ENCODE assay signal across 8 cellular contexts in the genomic region with DNA sequence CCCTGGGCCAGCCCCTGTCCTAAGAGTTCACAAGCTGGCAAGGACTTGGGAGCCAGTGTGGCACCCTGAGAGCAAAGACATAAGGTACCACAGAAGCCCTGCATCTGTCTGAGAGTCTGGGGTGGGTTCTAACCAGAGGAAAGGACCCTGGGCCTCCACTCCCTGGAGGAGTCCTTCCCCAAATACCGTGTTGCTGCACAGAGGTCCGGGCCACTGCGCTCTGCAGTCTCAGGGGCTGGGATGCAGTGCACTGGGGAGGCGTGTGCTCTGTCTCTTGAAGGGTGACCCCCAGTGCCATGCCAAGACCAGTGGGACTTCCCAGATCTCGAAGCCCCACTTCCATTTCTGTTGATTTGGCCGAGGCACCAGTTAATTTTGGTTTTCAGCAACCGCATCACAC. TPM values are rescaled to one million over a fixed set of nuclear protein-coding genes. Genes with fewer than 3 reads are reported as not detected.
DNase-seq lines count a peak whose midpoint lies in the region; ATAC-seq and TF ChIP-seq lines count a peak whose summit lies in the region.
"Had no signal": no experiment of that assay in that cellular context is flagged by ENCODE, and none has a peak within 500 bp of the region (broad histone marks: within the 10 kb centered on the region; RNA-seq: fewer than 3 reads in every experiment).

No MANE protein-coding gene starts in this region.

- H3K4me1 ChIP-seq in CD4-positive, alpha-beta memory T cell (ENCODE audit: insufficient read depth, low read length): peaks cover 73% of the 10 kb centered on the region
- H3K4me1 ChIP-seq in naive thymus-derived CD4-positive, alpha-beta T cell (ENCODE audit: control insufficient read depth in 2 of 2, insufficient read depth in 2 of 2, low read length in 2 of 2): peaks cover 53 to 74% of the 10 kb centered on the region in 2 donors
- peaks cover 14% of the 10 kb centered on the region for H3K4me1 ChIP-seq in mesendoderm (ENCODE audit: control insufficient read depth, low read depth, low read length)

- H3K27me3 Mint-ChIP-seq in CD4-positive, alpha-beta memory T cell: no peaks in the 10 kb centered on the region
- no peaks in the 10 kb centered on the region for H3K27me3 Mint-ChIP-seq in activated CD8-positive, alpha-beta T cell treated with anti-CD3 and anti-CD28 coated beads for 36 hours
- H3K27me3 Mint-ChIP-seq in naive thymus-derived CD4-positive, alpha-beta T cell: no peaks in the 10 kb centered on the region

- no peak overlapping the region for H3K18ac ChIP-seq in mesendoderm (ENCODE audit: low read length)

- H2BK5ac ChIP-seq in mesendoderm (ENCODE audit: low read length): no peak overlapping the region

- H3K79me2 ChIP-seq in mesendoderm (ENCODE audit: control insufficient read depth, insufficient read depth, low read length): no peaks in the 10 kb centered on the region

- H3K27ac ChIP-seq in CD4-positive, alpha-beta memory T cell (ENCODE audit: low read depth, low read length): peak overlapping the region; percentile 72
- peak overlapping the region; percentile 71 for H3K27ac ChIP-seq in naive thymus-derived CD4-positive, alpha-beta T cell (ENCODE audit: low read depth, low read length)
- no peak overlapping the region for H3K27ac ChIP-seq in mesendoderm (ENCODE audit: low read depth, low read length)

- H3K36me3 ChIP-seq in CD4-positive, alpha-beta memory T cell (ENCODE audit: insufficient read depth, low read length): peaks cover 4% of the 10 kb centered on the region
- H3K36me3 ChIP-seq in naive thymus-derived CD4-positive, alpha-beta T cell (ENCODE audit: control insufficient read depth in 2 of 3, insufficient read depth in 3 of 3, low read length in 3 of 3): peaks cover 0 to 31% (median 0%) of the 10 kb centered on the region in 3 experiments
- no peaks in the 10 kb centered on the region for H3K36me3 ChIP-seq in mesendoderm (ENCODE audit: control insufficient read depth, insufficient read depth, low read length)

- CTCF ChIA-PET in CD4-positive, alpha-beta memory T cell (lab: Charles Lee; ENCODE audit: partially characterized antibody): interaction anchor here (1.0 to 22.8 kb wide), 5 partner anchors 5 to 45 kb away, joined by 4 to 558 read pairs (median 493); a partner anchor contains a TSS
- CTCF ChIA-PET in activated CD8-positive, alpha-beta T cell treated with anti-CD3 and anti-CD28 coated beads for 36 hours (lab: Charles Lee): interaction anchor here (0.8 to 68.1 kb wide), 4 partner anchors 10 to 228 kb away, joined by 3 to 1770 read pairs (median 887); a partner anchor contains a TSS
- CTCF ChIA-PET in naive thymus-derived CD4-positive, alpha-beta T cell (lab: Charles Lee): interaction anchor here (13.6 to 20.3 kb wide), 3 partner anchors 5 to 45 kb away, joined by 254 to 292 read pairs (median 292); a partner anchor contains a TSS

- no peak for TF ChIP-seq CTCF in activated CD8-positive, alpha-beta T cell treated with anti-CD3 and anti-CD28 coated beads for 36 hours (IDR thresholded peaks at IDR 0.05)
- TF ChIP-seq CTCF in omental fat pad (IDR thresholded peaks at IDR 0.05): no peak

- peaks cover 0 to 23% of the 10 kb centered on the region in 2 donors for H3K36me3 Mint-ChIP-seq in CD4-positive, alpha-beta memory T cell
- peaks cover 4% of the 10 kb centered on the region for H3K36me3 Mint-ChIP-seq in activated CD8-positive, alpha-beta T cell treated with anti-CD3 and anti-CD28 coated beads for 36 hours (ENCODE audit: low read depth)
- peaks cover 0 to 4% (median 0%) of the 10 kb centered on the region in 5 donors for H3K36me3 Mint-ChIP-seq in naive thymus-derived CD4-positive, alpha-beta T cell

- no peak for DNase-seq in CD4-positive, alpha-beta memory T cell
- no peak for DNase-seq in activated CD8-positive, alpha-beta T cell treated with anti-CD3 and anti-CD28 coated beads for 36 hours
- DNase-seq in naive thymus-derived CD4-positive, alpha-beta T cell: no peak
- DNase-seq in SKM-1 treated with dmso at 0.1 percent for 144 hours (lab: John Stamatoyannopoulos, UW; ENCODE audit: unreplicated experiment): no peak
- no peak for DNase-seq in mesendoderm
- no peak for DNase-seq in omental fat pad (ENCODE audit: low spot score)
- DNase-seq: DMS 273 treated with DMSO at 0.1 percent for 48 hours, NCI-H2081 treated with DMSO at 0.1 percent for 48 hours had no signal

- H3K9ac ChIP-seq in mesendoderm (ENCODE audit: low read length): no peak overlapping the region

- no peak overlapping the region for H3K4me3 ChIP-seq in CD4-positive, alpha-beta memory T cell (ENCODE audit: low read length in 2 of 2)
- no peak overlapping the region for H3K4me3 ChIP-seq in naive thymus-derived CD4-positive, alpha-beta T cell (ENCODE audit: low read length)
- no peak overlapping the region for H3K4me3 ChIP-seq in mesendoderm (ENCODE audit: low read length)

- H3K27ac Mint-ChIP-seq in CD4-positive, alpha-beta memory T cell: peak overlapping the region in 6 of 7 donors; percentile 74 to 98 (median 95)
- H3K27ac Mint-ChIP-seq in activated CD8-positive, alpha-beta T cell treated with anti-CD3 and anti-CD28 coated beads for 36 hours: peak overlapping the region; percentile 88
- H3K27ac Mint-ChIP-seq in naive thymus-derived CD4-positive, alpha-beta T cell: peak overlapping the region; percentile 30 to 94 (median 90)

- WGBS in mesendoderm (ENCODE audit: extremely low coverage, insufficient coverage, low lambda C conversion rate): no CpG with 5 or more reads among the region's 7 CpGs

- no peak overlapping the region for H3K56ac ChIP-seq in mesendoderm (ENCODE audit: low read length)

- no peak overlapping the region for H4K8ac ChIP-seq in mesendoderm (ENCODE audit: low read depth, low read length)

- H3K23ac ChIP-seq in mesendoderm (ENCODE audit: low read length): no peak overlapping the region

- H3K4me1 Mint-ChIP-seq in CD4-positive, alpha-beta memory T cell: peaks cover 40 to 79% (median 57%) of the 10 kb centered on the region in 4 donors
- peaks cover 75% of the 10 kb centered on the region for H3K4me1 Mint-ChIP-seq in activated CD8-positive, alpha-beta T cell treated with anti-CD3 and anti-CD28 coated beads for 36 hours (ENCODE audit: low read depth)
- peaks cover 22 to 66% (median 63%) of the 10 kb centered on the region in 7 donors for H3K4me1 Mint-ChIP-seq in naive thymus-derived CD4-positive, alpha-beta T cell

- no peaks in the 10 kb centered on the region for H3K9me3 ChIP-seq in CD4-positive, alpha-beta memory T cell (ENCODE audit: control insufficient read depth in 1 of 2, low read length in 2 of 2)
- no peaks in the 10 kb centered on the region for H3K9me3 ChIP-seq in naive thymus-derived CD4-positive, alpha-beta T cell (ENCODE audit: control insufficient read depth in 2 of 3, low read length in 3 of 3)

- no peak overlapping the region for H3K4me2 ChIP-seq in mesendoderm (ENCODE audit: low read length)

- intact Hi-C loops in CD4-positive, alpha-beta memory T cell (cut with micrococcal nuclease): loop anchor here (10.0 kb wide), 1 partner anchor 210 kb away; a partner anchor contains a TSS
- intact Hi-C loops in activated CD8-positive, alpha-beta T cell treated with anti-CD3 and anti-CD28 coated beads for 36 hours (cut with micrococcal nuclease): loop anchor here (5.0 kb wide), 1 partner anchor 42 kb away; a partner anchor contains a TSS
- intact Hi-C loops in naive thymus-derived CD4-positive, alpha-beta T cell (cut with micrococcal nuclease): loop anchor here in 1 of 2 donors (5.0 kb wide), 1 partner anchor 112 kb away; no protein-coding TSS in a partner anchor

- no peak overlapping the region for H4K5ac ChIP-seq in mesendoderm (ENCODE audit: low read length)

- H2BK120ac ChIP-seq in mesendoderm (ENCODE audit: low read depth, low read length): no peak overlapping the region

- H3K9me3 Mint-ChIP-seq in CD4-positive, alpha-beta memory T cell: no peaks in the 10 kb centered on the region
- H3K9me3 Mint-ChIP-seq in activated CD8-positive, alpha-beta T cell treated with anti-CD3 and anti-CD28 coated beads for 36 hours: no peaks in the 10 kb centered on the region
- no peaks in the 10 kb centered on the region for H3K9me3 Mint-ChIP-seq in naive thymus-derived CD4-positive, alpha-beta T cell

- H3K4ac ChIP-seq in mesendoderm (ENCODE audit: low read depth, low read length): no peak overlapping the region

- no peak overlapping the region for H2BK15ac ChIP-seq in mesendoderm (replicated peaks; ENCODE audit: low read depth)

- no peaks in the 10 kb centered on the region for H3K27me3 ChIP-seq in CD4-positive, alpha-beta memory T cell (ENCODE audit: insufficient read depth, low read length)
- H3K27me3 ChIP-seq in naive thymus-derived CD4-positive, alpha-beta T cell (ENCODE audit: control insufficient read depth in 2 of 2, insufficient read depth in 2 of 2, low read length in 2 of 2): no peaks in the 10 kb centered on the region
- no peaks in the 10 kb centered on the region for H3K27me3 ChIP-seq in mesendoderm (ENCODE audit: insufficient read depth, low read length, poor library complexity)

- H2AK5ac ChIP-seq in mesendoderm (ENCODE audit: low read length): no peak overlapping the region

- peak overlapping the region in 5 of 8 donors; percentile 38 to 95 (median 79) for H3K4me3 Mint-ChIP-seq in CD4-positive, alpha-beta memory T cell
- H3K4me3 Mint-ChIP-seq in activated CD8-positive, alpha-beta T cell treated with anti-CD3 and anti-CD28 coated beads for 36 hours: peak overlapping the region; percentile 69
- peak overlapping the region in 3 of 10 donors; percentile 71 to 79 (median 77) for H3K4me3 Mint-ChIP-seq in naive thymus-derived CD4-positive, alpha-beta T cell

- H3K79me1 ChIP-seq in mesendoderm (ENCODE audit: low read length): no peaks in the 10 kb centered on the region

- ATAC-seq in activated CD8-positive, alpha-beta T cell treated with anti-CD3 and anti-CD28 coated beads for 36 hours: no peak
- no peak for ATAC-seq in naive thymus-derived CD4-positive, alpha-beta T cell
- ATAC-seq in omental fat pad (ENCODE audit: low FRiP score): no peak

- POLR2A ChIA-PET in CD4-positive, alpha-beta memory T cell (lab: Charles Lee; ENCODE audit: partially characterized antibody): interaction anchor here (0.9 to 12.8 kb wide), 5 partner anchors 5 to 46 kb away, joined by 3 to 247 read pairs (median 47); a partner anchor contains a TSS
- POLR2A ChIA-PET in activated CD8-positive, alpha-beta T cell treated with anti-CD3 and anti-CD28 coated beads for 36 hours (lab: Charles Lee): interaction anchor here (0.9 to 3.8 kb wide), 6 partner anchors 8 to 43 kb away, joined by 3 to 26 read pairs (median 6); a partner anchor contains a TSS
- POLR2A ChIA-PET in naive thymus-derived CD4-positive, alpha-beta T cell (lab: Charles Lee): interaction anchor here (1.2 to 10.0 kb wide), 6 partner anchors 9 to 46 kb away, joined by 3 to 135 read pairs (median 27); a partner anchor contains a TSS

RNA-seq across cellular contexts. Expression of a gene that starts 4.3 kb away (rescaled TPM):
- total RNA-seq in CD4-positive, alpha-beta memory T cell: 10 to 100 TPM; 84.0 to 89.2 TPM
- 10 to 100 TPM; 17.6 to 30.3 TPM for polyA plus RNA-seq in CD4-positive, alpha-beta memory T cell
- total RNA-seq in activated CD8-positive, alpha-beta T cell treated with anti-CD3 and anti-CD28 coated beads for 36 hours: 100 to 1,000 TPM; 122 to 128 TPM
- 100 to 1,000 TPM in 2 of 5 experiments, 10 to 100 TPM in 3; 66.4 to 157 (median 89.2) TPM for total RNA-seq in naive thymus-derived CD4-positive, alpha-beta T cell
- polyA plus RNA-seq in naive thymus-derived CD4-positive, alpha-beta T cell: 10 to 100 TPM; 12.9 to 23.0 TPM
- 19.3 TPM for polyA plus RNA-seq in mesendoderm (2013, experiment 1 of 2)
- polyA plus RNA-seq in mesendoderm (2013, experiment 2 of 2): 19.6 TPM
- 10 to 100 TPM in 1 of 4 donors, 1 to 10 TPM in 3; 3.6 to 11.5 (median 8.2) TPM for total RNA-seq in omental fat pad

RNA-seq across cellular contexts. Expression of a gene that starts 23.4 kb away (rescaled TPM):
- 1 to 10 TPM; 7.3 to 9.8 TPM for total RNA-seq in CD4-positive, alpha-beta memory T cell
- polyA plus RNA-seq in CD4-positive, alpha-beta memory T cell: 1 to 10 TPM in 1 of 2 donors, under 1 TPM in 1; 0.38 to 7.1 TPM
- total RNA-seq in activated CD8-positive, alpha-beta T cell treated with anti-CD3 and anti-CD28 coated beads for 36 hours: 10 to 100 TPM; 51.3 to 51.5 TPM
- total RNA-seq in naive thymus-derived CD4-positive, alpha-beta T cell: 10 to 100 TPM in 1 of 5 experiments, 1 to 10 TPM in 4; 3.9 to 27.4 (median 7.5) TPM
- polyA plus RNA-seq in naive thymus-derived CD4-positive, alpha-beta T cell: 1 to 10 TPM; 1.9 to 3.6 TPM
- polyA plus RNA-seq in mesendoderm (2013, experiment 1 of 2): 20.0 TPM
- 20.2 TPM for polyA plus RNA-seq in mesendoderm (2013, experiment 2 of 2)
- total RNA-seq in omental fat pad: 1 to 10 TPM; 3.8 to 5.4 (median 4.3) TPM

RNA-seq across cellular contexts. Expression of a gene that starts 26.5 kb away (rescaled TPM):
- total RNA-seq in CD4-positive, alpha-beta memory T cell: 100 to 1,000 TPM; 108 to 109 TPM
- polyA plus RNA-seq in CD4-positive, alpha-beta memory T cell: 10 to 100 TPM; 16.3 to 26.7 TPM
- total RNA-seq in activated CD8-positive, alpha-beta T cell treated with anti-CD3 and anti-CD28 coated beads for 36 hours: 10 to 100 TPM; 59.7 to 62.8 TPM
- 100 to 1,000 TPM in 3 of 5 experiments, 10 to 100 TPM in 2; 64.2 to 124 (median 102) TPM for total RNA-seq in naive thymus-derived CD4-positive, alpha-beta T cell
- 10 to 100 TPM; 20.8 to 22.3 TPM for polyA plus RNA-seq in naive thymus-derived CD4-positive, alpha-beta T cell
- 23.0 TPM for polyA plus RNA-seq in mesendoderm (2013, experiment 1 of 2)
- polyA plus RNA-seq in mesendoderm (2013, experiment 2 of 2): 23.5 TPM
- total RNA-seq in omental fat pad: 10 to 100 TPM; 28.7 to 50.7 (median 33.9) TPM

RNA-seq across cellular contexts. Expression of a gene that starts 40.3 kb away (rescaled TPM):
- total RNA-seq in CD4-positive, alpha-beta memory T cell: 10 to 100 TPM; 64.8 to 68.7 TPM
- polyA plus RNA-seq in CD4-positive, alpha-beta memory T cell: 100 to 1,000 TPM; 315 to 358 TPM
- 100 to 1,000 TPM; 247 to 261 TPM for total RNA-seq in activated CD8-positive, alpha-beta T cell treated with anti-CD3 and anti-CD28 coated beads for 36 hours
- 100 to 1,000 TPM in 2 of 5 experiments, 10 to 100 TPM in 3; 23.6 to 969 (median 54.4) TPM for total RNA-seq in naive thymus-derived CD4-positive, alpha-beta T cell
- 10 to 100 TPM; 22.9 to 30.5 TPM for polyA plus RNA-seq in naive thymus-derived CD4-positive, alpha-beta T cell
- 18.5 TPM for polyA plus RNA-seq in mesendoderm (2013, experiment 1 of 2)
- 18.7 TPM for polyA plus RNA-seq in mesendoderm (2013, experiment 2 of 2)
- total RNA-seq in omental fat pad: 1,000 to 10,000 TPM; 1,558 to 2,934 (median 2,167) TPM

RNA-seq across cellular contexts. Expression of a gene that starts 51.0 kb away (rescaled TPM):
- total RNA-seq in CD4-positive, alpha-beta memory T cell: 10 to 100 TPM; 50.3 to 52.0 TPM
- 10 to 100 TPM; 38.8 to 51.6 TPM for polyA plus RNA-seq in CD4-positive, alpha-beta memory T cell
- 10 to 100 TPM; 36.8 to 38.8 TPM for total RNA-seq in activated CD8-positive, alpha-beta T cell treated with anti-CD3 and anti-CD28 coated beads for 36 hours
- total RNA-seq in naive thymus-derived CD4-positive, alpha-beta T cell: 10 to 100 TPM; 32.8 to 52.5 (median 45.3) TPM
- polyA plus RNA-seq in naive thymus-derived CD4-positive, alpha-beta T cell: 10 to 100 TPM; 42.7 to 48.6 TPM
- polyA plus RNA-seq in mesendoderm (2013, experiment 1 of 2): 36.8 TPM
- 36.3 TPM for polyA plus RNA-seq in mesendoderm (2013, experiment 2 of 2)
- 10 to 100 TPM; 16.4 to 34.8 (median 21.4) TPM for total RNA-seq in omental fat pad

Comparison
In these comparisons a context has a peak if more than half of its experiments do, and no peak if none do; other contexts are left out.
1. RNA of a gene that starts 4.3 kb away (total RNA-seq): 122 to 128 TPM in activated CD8-positive, alpha-beta T cell treated with anti-CD3 and anti-CD28 coated beads for 36 hours, 66.4 to 157 TPM in naive thymus-derived CD4-positive, alpha-beta T cell and 84.0 to 89.2 TPM in CD4-positive, alpha-beta memory T cell; 3.6 to 11.5 TPM in omental fat pad; every median in the first group is over 4 times any median in the second.
2. Peak in every context shown above with its lines, with median percentiles within 50 percentile points of each other: H3K27ac Mint-ChIP-seq.